Comparison of ENCODE assay signal across 26 cellular contexts in genomic region chr17:62970617-62971016, GRCh38.
"Had no signal": no experiment of that assay in that cellular context is flagged by ENCODE, and none has a peak within 500 bp of the region (broad histone marks: within the 10 kb centered on the region; RNA-seq: fewer than 3 reads in every experiment).

No MANE protein-coding gene starts in this region.

- H3K4me3 ChIP-seq: body of pancreas, esophagus squamous epithelium, gastrocnemius medialis, spleen had no signal

- H3K27ac ChIP-seq: body of pancreas, esophagus squamous epithelium, gastrocnemius medialis, spleen had no signal

- DNase-seq: activated CD4-positive, alpha-beta T cell treated with anti-CD3 and anti-CD28 coated beads, Interleukin-2, amount 50 U/mL, for 4 hours; activated CD8-positive, alpha-beta memory T cell treated with anti-CD3 and anti-CD28 coated beads for 24 hours; activated CD8-positive, alpha-beta memory T cell treated with anti-CD3 and anti-CD28 coated beads, Interleukin-2, amount 50 U/mL, for 4 hours; activated naive CD4-positive, alpha-beta T cell treated with anti-CD3 and anti-CD28 coated beads for 36 hours; activated naive CD8-positive, alpha-beta T cell treated with anti-CD3 and anti-CD28 coated beads, Interleukin-2, amount 10 ng/mL, durations not matched to agents 7 days and 5 days; activated T-cell treated with anti-CD3 and anti-CD28 coated beads, Interleukin-2, amount 50 U/mL, for 48 hours; body of pancreas; effector memory CD4-positive, alpha-beta T cell; esophagus squamous epithelium; gastrocnemius medialis; hippocampal formation; left ventricle myocardium superior; mammary epithelial cell; naive thymus-derived CD8-positive, alpha-beta T cell; retina; spleen; stimulated activated CD4-positive, alpha-beta T cell treated with anti-CD3 and anti-CD28 coated beads, Interleukin-4, amount 100 ng/mL, for 1 hour; stimulated activated naive CD4-positive, alpha-beta T cell treated with Interleukin-2 at 50 U/mL for 16 hours; T1000 had no signal

- H3K9me3 Mint-ChIP-seq: activated naive CD4-positive, alpha-beta T cell treated with anti-CD3 and anti-CD28 coated beads for 36 hours; activated naive CD8-positive, alpha-beta T cell treated with anti-CD3 and anti-CD28 coated beads, Interleukin-2, amount 10 ng/mL, durations not matched to agents 7 days and 5 days; central memory CD8-positive, alpha-beta T cell; naive thymus-derived CD8-positive, alpha-beta T cell; T-helper 1 cell treated with Interleukin-12 subunit alpha and Interleukin-12 subunit beta and Interleukin-4 antibody, amounts not matched to agents 30 μg/mL and 1 μg/mL, for 36 hours had no signal

- H3K36me3 ChIP-seq: esophagus squamous epithelium, gastrocnemius medialis, spleen had no signal

- FAIRE-seq: colon, endothelial cell of umbilical vein had no signal

- H3K9me3 ChIP-seq: body of pancreas, esophagus squamous epithelium, gastrocnemius medialis, spleen had no signal

- H3K27me3 ChIP-seq: body of pancreas, esophagus squamous epithelium, gastrocnemius medialis had no signal

- ATAC-seq: body of pancreas; gastrocnemius medialis; left ventricle myocardium superior; naive thymus-derived CD8-positive, alpha-beta T cell; WTC11 had no signal

- H3K36me3 Mint-ChIP-seq: activated naive CD8-positive, alpha-beta T cell treated with anti-CD3 and anti-CD28 coated beads, Interleukin-2, amount 10 ng/mL, durations not matched to agents 7 days and 5 days; naive thymus-derived CD8-positive, alpha-beta T cell had no signal

- H3K4me3 Mint-ChIP-seq: activated naive CD4-positive, alpha-beta T cell treated with anti-CD3 and anti-CD28 coated beads for 36 hours; activated naive CD8-positive, alpha-beta T cell treated with anti-CD3 and anti-CD28 coated beads, Interleukin-2, amount 10 ng/mL, durations not matched to agents 7 days and 5 days; central memory CD8-positive, alpha-beta T cell; mesothelial cell of epicardium; naive thymus-derived CD8-positive, alpha-beta T cell; T-helper 1 cell treated with Interleukin-12 subunit alpha and Interleukin-12 subunit beta and Interleukin-4 antibody, amounts not matched to agents 30 μg/mL and 1 μg/mL, for 36 hours; WTC11 had no signal

- H3K27ac Mint-ChIP-seq: activated naive CD4-positive, alpha-beta T cell treated with anti-CD3 and anti-CD28 coated beads for 36 hours; activated naive CD8-positive, alpha-beta T cell treated with anti-CD3 and anti-CD28 coated beads, Interleukin-2, amount 10 ng/mL, durations not matched to agents 7 days and 5 days; mesothelial cell of epicardium; progenitor cell of endocrine pancreas; T-helper 1 cell treated with Interleukin-12 subunit alpha and Interleukin-12 subunit beta and Interleukin-4 antibody, amounts not matched to agents 30 μg/mL and 1 μg/mL, for 36 hours; WTC11 had no signal
